Comparison of ENCODE assay signal across 21 cellular contexts in the genomic region with DNA sequence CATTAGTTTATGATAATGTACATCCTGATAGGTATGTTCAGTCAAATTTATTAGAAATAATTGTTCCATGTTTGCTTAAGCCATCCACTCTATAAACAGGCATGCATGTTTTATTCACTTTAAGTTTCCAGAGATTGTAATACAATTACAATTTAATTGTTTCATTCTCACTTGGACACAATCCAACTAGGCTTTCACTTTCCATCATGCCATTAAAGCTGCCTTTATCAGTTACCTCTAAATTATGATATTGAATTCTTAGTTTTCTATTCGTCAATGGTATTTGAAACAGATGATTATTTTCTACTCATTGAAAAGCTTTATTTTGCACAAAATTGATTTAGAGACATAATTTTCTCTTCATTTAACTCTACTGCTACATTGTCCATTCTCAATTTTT.
"Had no signal": no experiment of that assay in that cellular context is flagged by ENCODE, and none has a peak within 500 bp of the region (broad histone marks: within the 10 kb centered on the region; RNA-seq: fewer than 3 reads in every experiment).

No MANE protein-coding gene starts in this region.

- H3K36me3 ChIP-seq: gastroesophageal sphincter, ovary, right lobe of liver, thoracic aorta had no signal

- DNase-seq: activated B cell treated with CpG ODN at 0.5 μM for 24 hours; activated CD4-positive, alpha-beta T cell treated with anti-CD3 and anti-CD28 coated beads for 36 hours; activated CD8-positive, alpha-beta memory T cell treated with anti-CD3 and anti-CD28 coated beads, Interleukin-2, amount 10 ng/mL, durations not matched to agents 7 days and 5 days; activated CD8-positive, alpha-beta T cell treated with anti-CD3 and anti-CD28 coated beads, Interleukin-2, amount 10 ng/mL, durations not matched to agents 7 days and 5 days; activated naive CD8-positive, alpha-beta T cell treated with anti-CD3 and anti-CD28 coated beads, Interleukin-2, amount 50 U/mL, for 24 hours; activated T-cell treated with anti-CD3 and anti-CD28 coated beads, Interleukin-2, amount 50 U/mL, for 48 hours; amygdala; caudate nucleus; cortex of kidney; left colon; naive B cell; nephron progenitor cell; ovary; right lobe of liver; stimulated activated CD4-positive, alpha-beta T cell treated with anti-CD3 and anti-CD28 coated beads, Interleukin-12 subunit alpha, Interleukin-12 subunit beta, amount 100 ng/mL, for 4 hours; stimulated activated CD4-positive, alpha-beta T cell treated with anti-CD3 and anti-CD28 coated beads, Interleukin-4, amount 100 ng/mL, for 1 hour; stimulated activated naive CD8-positive, alpha-beta T cell treated with anti-CD3 and anti-CD28 coated beads, Interleukin-15, Interleukin-2, amounts not matched to agents 100 U/mL and 50 U/mL, for 24 hours; trophoblast cell had no signal

- H3K27ac ChIP-seq: gastroesophageal sphincter, hepatocyte, ovary, right lobe of liver, thoracic aorta had no signal

- H3K4me3 ChIP-seq: gastroesophageal sphincter, hepatocyte, ovary, right lobe of liver, thoracic aorta had no signal

- H3K27me3 ChIP-seq: gastroesophageal sphincter, hepatocyte, ovary, right lobe of liver had no signal

- H3K9me3 ChIP-seq: gastroesophageal sphincter, ovary, right lobe of liver, thoracic aorta had no signal

- H3K79me2 ChIP-seq: hepatocyte had no signal

- H3K4me2 ChIP-seq: hepatocyte had no signal

- H2AFZ ChIP-seq: hepatocyte had no signal

- ATAC-seq: activated CD4-positive, alpha-beta T cell treated with anti-CD3 and anti-CD28 coated beads for 36 hours; activated CD8-positive, alpha-beta memory T cell treated with anti-CD3 and anti-CD28 coated beads, Interleukin-2, amount 10 ng/mL, durations not matched to agents 7 days and 5 days; activated CD8-positive, alpha-beta T cell treated with anti-CD3 and anti-CD28 coated beads, Interleukin-2, amount 10 ng/mL, durations not matched to agents 7 days and 5 days; activated naive CD8-positive, alpha-beta T cell treated with anti-CD3 and anti-CD28 coated beads, Interleukin-2, amount 50 U/mL, for 24 hours; gastroesophageal sphincter; left colon; right lobe of liver; stimulated activated naive CD8-positive, alpha-beta T cell treated with anti-CD3 and anti-CD28 coated beads, Interleukin-15, Interleukin-2, amounts not matched to agents 100 U/mL and 50 U/mL, for 24 hours had no signal

- H3K4me1 ChIP-seq: gastroesophageal sphincter, right lobe of liver had no signal
